10 cellular contexts compared by ENCODE assay signal in genomic region chr9:33187519-33188218, GRCh38. TPM values are rescaled to one million over a fixed set of nuclear protein-coding genes. Genes with fewer than 3 reads are reported as not detected.
DNase-seq lines count a peak whose midpoint lies in the region; ATAC-seq and TF ChIP-seq lines count a peak whose summit lies in the region.
"Had no signal": no experiment of that assay in that cellular context is flagged by ENCODE, and none has a peak within 500 bp of the region (broad histone marks: within the 10 kb centered on the region; RNA-seq: fewer than 3 reads in every experiment).

No MANE protein-coding gene starts in this region.

- H3K9ac ChIP-seq in GM23248: peak overlapping the region; percentile 45
- H3K9ac ChIP-seq in smooth muscle cell (ENCODE audit: low read depth): peak overlapping the region; percentile 62

- no peaks in the 10 kb centered on the region; the same call in 1 of the 2 replicates for H3K27me3 Mint-ChIP-seq in WTC11 (ENCODE audit: low read depth)

- H3F3A ChIP-seq in GM23248 (ENCODE audit: insufficient read depth) (peaks cover 18% of the 10 kb centered on the region), smooth muscle cell (ENCODE audit: low read depth) (peaks cover 18% of the 10 kb centered on the region)

- H3K4me1 ChIP-seq in GM23248 (ENCODE audit: insufficient read depth) (peaks cover 32% of the 10 kb centered on the region), left ventricle myocardium inferior (peaks cover 60% of the 10 kb centered on the region), smooth muscle cell (ENCODE audit: low read depth) (peaks cover 15% of the 10 kb centered on the region)
- H3K4me1 ChIP-seq: SJSA1 had no signal

- H3K9me3 ChIP-seq in GM23248 (ENCODE audit: low read depth): no peaks in the 10 kb centered on the region
- no peaks in the 10 kb centered on the region for H3K9me3 ChIP-seq in left ventricle myocardium inferior (replicated peaks)
- H3K9me3 ChIP-seq in smooth muscle cell (replicated peaks; ENCODE audit: low read depth): no peaks in the 10 kb centered on the region
- H3K9me3 ChIP-seq: SJSA1 had no signal

- TF ChIP-seq CTCF in WTC11 (IDR thresholded peaks at IDR 0.05) (no peak), left ventricle myocardium inferior (IDR thresholded peaks at IDR 0.05; ENCODE audit: borderline replicate concordance) (no peak), smooth muscle cell (IDR thresholded peaks at IDR 0.05; ENCODE audit: borderline replicate concordance, insufficient read depth, poor library complexity, severe bottlenecking) (no peak), GM10266 (IDR thresholded peaks at IDR 0.05; ENCODE audit: control insufficient read depth, insufficient read depth, low read depth, missing control alignments) (no peak)

- no peaks in the 10 kb centered on the region for H3K36me3 ChIP-seq in GM23248 (ENCODE audit: low read depth)
- H3K36me3 ChIP-seq in left ventricle myocardium inferior: no peaks in the 10 kb centered on the region
- no peaks in the 10 kb centered on the region for H3K36me3 ChIP-seq in smooth muscle cell (ENCODE audit: low read depth)
- H3K36me3 ChIP-seq: SJSA1 had no signal

- H2AFZ ChIP-seq in GM23248 (peak overlapping the region; percentile 59), smooth muscle cell (ENCODE audit: low read depth) (peak overlapping the region; percentile 50)

- 21 to 24% methylated on average over 7 of the region's 7 CpGs for WGBS in GM23248 (ENCODE audit: low coverage in 1 of 2, low lambda C conversion rate in 2 of 2, missing lambda C conversion rate in 2 of 2), 2 experiments
- 29% methylated on average over 7 of the region's 7 CpGs for WGBS in smooth muscle cell (ENCODE audit: low lambda C conversion rate)

- no peaks in the 10 kb centered on the region for H3K9me2 ChIP-seq in GM23248 (ENCODE audit: insufficient read depth)

- H3K4me3 ChIP-seq in GM23248: no peak overlapping the region
- no peak overlapping the region for H3K4me3 ChIP-seq in left ventricle myocardium inferior
- H3K4me3 ChIP-seq in smooth muscle cell: no peak overlapping the region
- H3K4me3 ChIP-seq: SJSA1 had no signal

- intact Hi-C loops in left ventricle myocardium inferior (cut with micrococcal nuclease): no loop called here

- H4K20me1 ChIP-seq in GM23248 (ENCODE audit: insufficient read depth) (no peaks in the 10 kb centered on the region), smooth muscle cell (ENCODE audit: low read depth) (no peaks in the 10 kb centered on the region)

- POLR2A ChIA-PET in WTC11 (lab: Charles Lee): no interaction called here

- CTCF ChIA-PET in WTC11 (lab: Charles Lee): interaction anchor here (0.5 to 1.5 kb wide), 3 partner anchors 12 to 550 kb away, joined by 3 to 4 read pairs (median 3); no protein-coding TSS in a partner anchor

- H3K36me3 Mint-ChIP-seq in WTC11: no peaks in the 10 kb centered on the region

- H3K27ac ChIP-seq in GM23248 (peak overlapping the region; percentile 62), left ventricle myocardium inferior (replicated peaks) (peak overlapping the region; percentile 81), smooth muscle cell (ENCODE audit: low read depth) (peak overlapping the region; percentile 94)
- H3K27ac ChIP-seq: SJSA1 had no signal

- H3K4me2 ChIP-seq in GM23248 (ENCODE audit: unreplicated experiment): peak overlapping the region; percentile 28
- H3K4me2 ChIP-seq in smooth muscle cell: peak overlapping the region; percentile 78

- H3K27ac Mint-ChIP-seq in WTC11: no peak overlapping the region

- no peaks in the 10 kb centered on the region for H3K9me3 Mint-ChIP-seq in WTC11

- peak; percentile 80 for ATAC-seq in WTC11
- no peak for ATAC-seq in GM19397 (IDR thresholded peaks at IDR 0.05; ENCODE audit: unreplicated experiment)
- no peak for ATAC-seq in GM18511 (IDR thresholded peaks at IDR 0.05; ENCODE audit: unreplicated experiment)

- peaks cover 16% of the 10 kb centered on the region for H3K4me1 Mint-ChIP-seq in WTC11

- H3K27me3 ChIP-seq in GM23248 (replicated peaks; ENCODE audit: insufficient read depth) (no peaks in the 10 kb centered on the region), left ventricle myocardium inferior (ENCODE audit: low read depth) (no peaks in the 10 kb centered on the region), smooth muscle cell (ENCODE audit: low read depth) (no peaks in the 10 kb centered on the region)
- H3K27me3 ChIP-seq: SJSA1 had no signal

- H3K4me3 Mint-ChIP-seq in WTC11: no peak overlapping the region

- DNase-seq in GM23248 (peak; percentile 88), WTC11 (ENCODE audit: low spot score) (no peak), left ventricle myocardium inferior (peak; percentile 66), smooth muscle cell (lab: John Stamatoyannopoulos, UW; ENCODE audit: unreplicated experiment) (no peak), GM10266 (ENCODE audit: extremely low spot score) (no peak), activated T-cell treated with anti-CD3 and anti-CD28 coated beads for 4 hours (no peak)

- H3K79me2 ChIP-seq in GM23248 (ENCODE audit: insufficient read depth) (no peaks in the 10 kb centered on the region), smooth muscle cell (ENCODE audit: low read depth) (no peaks in the 10 kb centered on the region)

- in situ Hi-C loops in GM23248 (cut with MboI): no loop called here

TF ChIP-seq in WTC11, 78 proteins besides CTCF, POLR2A, EP300 and RAD21:
- no peak for TF ChIP-seq SMAD4 (CRISPR knock-in tag; IDR thresholded peaks at IDR 0.05)
- TF ChIP-seq ESRRA (CRISPR knock-in tag; IDR thresholded peaks at IDR 0.05; ENCODE audit: borderline replicate concordance): no peak
- no peak for TF ChIP-seq ZNF317 (CRISPR knock-in tag; IDR thresholded peaks at IDR 0.05; ENCODE audit: borderline replicate concordance, low read depth)
- TF ChIP-seq NFYB (CRISPR knock-in tag; conservative IDR thresholded peaks at IDR 0.05; ENCODE audit: low read depth): no peak
- TF ChIP-seq CDX4 (CRISPR knock-in tag; IDR thresholded peaks at IDR 0.05; ENCODE audit: borderline replicate concordance): no peak
- no peak for TF ChIP-seq ZNF425 (CRISPR knock-in tag; conservative IDR thresholded peaks at IDR 0.05)
- TF ChIP-seq AFF4 (CRISPR knock-in tag; IDR thresholded peaks at IDR 0.05; ENCODE audit: borderline replicate concordance): no peak
- TF ChIP-seq ETV6 (CRISPR knock-in tag; IDR thresholded peaks at IDR 0.05): no peak

RNA-seq across cellular contexts. Expression of gene B4GALT1, which starts 20.5 kb away (rescaled TPM):
- 70.8 and 74.3 TPM in 2 replicates for total RNA-seq in GM23248 (2014; rRNA removed; shearing (Covaris generic))
- 139 and 140 TPM in 2 replicates for polyA plus RNA-seq in GM23248 (2016; fragmentation: Nextera tagmentation; extraction: Ambion mirVana)
- total RNA-seq in WTC11 (2021): 19.1 to 20.2 TPM (median 19.8 TPM) in 3 replicates
- total RNA-seq in left ventricle myocardium inferior: 37.1 TPM
- 46.9 and 56.3 TPM in 2 replicates for total RNA-seq in smooth muscle cell
- 49.2 and 49.3 TPM in 2 replicates for polyA plus RNA-seq in smooth muscle cell

RNA-seq across cellular contexts. Expression of gene SPINK4, which starts 52.3 kb away (rescaled TPM):
- total RNA-seq in GM23248 (2014; rRNA removed; shearing (Covaris generic)): not detected in 2 replicates
- polyA plus RNA-seq in GM23248 (2016; fragmentation: Nextera tagmentation; extraction: Ambion mirVana): not detected in 2 replicates
- total RNA-seq in WTC11 (2021): not detected in 3 replicates
- not detected for total RNA-seq in left ventricle myocardium inferior
- total RNA-seq in smooth muscle cell: not detected in 2 replicates
- polyA plus RNA-seq in smooth muscle cell: not detected in 2 replicates
- total RNA-seq: renal cortical epithelial cell, SJSA1 had no signal

Comparison
In these comparisons a context has a peak if more than half of its experiments do, and no peak if none do; other contexts are left out.
1. DNase-seq: peak in GM23248 (single experiment) and left ventricle myocardium inferior (single experiment); none in WTC11 (single experiment), smooth muscle cell (single experiment), GM10266 (single experiment) and activated T-cell treated with anti-CD3 and anti-CD28 coated beads for 4 hours (single experiment).
2. Peak in every context shown above with its lines, with median percentiles within 50 percentile points of each other: H3K27ac ChIP-seq.